ENCODE assay signal across 13 cellular contexts in genomic region chr5:177595026-177595585, GRCh38.
"Had no signal": no experiment of that assay in that cellular context is flagged by ENCODE, and none has a peak within 500 bp of the region (broad histone marks: within the 10 kb centered on the region; RNA-seq: fewer than 3 reads in every experiment).

No MANE protein-coding gene starts in this region.

- ATAC-seq: esophagus mucosa; heart left ventricle; left colon; left ventricle myocardium superior; naive thymus-derived CD4-positive, alpha-beta T cell had no signal

- DNase-seq: effector memory CD4-positive, alpha-beta T cell; heart left ventricle; hippocampal formation; left colon; left ventricle myocardium superior; mesenchymal stem cell; naive thymus-derived CD4-positive, alpha-beta T cell; posterior cingulate gyrus; small intestine; stimulated activated CD4-positive, alpha-beta T cell treated with anti-CD3 and anti-CD28 coated beads, Interleukin-2, amount 100 ng/mL, for 48 hours; stimulated activated naive CD4-positive, alpha-beta T cell treated with Interleukin-2 at 50 U/mL for 16 hours; trophoblast cell had no signal
